ENCODE assay signal across 1 cellular context in genomic region chr4:123433976-123434375, GRCh38.
TF ChIP-seq lines count a peak whose summit lies in the region.

No MANE protein-coding gene starts in this region.

TF ChIP-seq in K562, 482 proteins besides CTCF, POLR2A, EP300 and RAD21:
- TF ChIP-seq ARID4B (CRISPR knock-in tag; IDR thresholded peaks at IDR 0.05) (no peak), PTRF (tag; IDR thresholded peaks at IDR 0.05) (no peak), CREB1 (IDR thresholded peaks at IDR 0.05) (no peak), CREB1 (CRISPR knock-in tag; IDR thresholded peaks at IDR 0.05) (no peak), E2F5 (CRISPR knock-in tag; IDR thresholded peaks at IDR 0.05) (no peak), ZNF133 (CRISPR knock-in tag; IDR thresholded peaks at IDR 0.05) (no peak), NCOA6 (IDR thresholded peaks at IDR 0.05) (no peak), ZNF75A (CRISPR knock-in tag; IDR thresholded peaks at IDR 0.05) (no peak), ZFP36 (IDR thresholded peaks at IDR 0.05; ENCODE audit: low read depth, low read length, partially characterized antibody) (no peak), ZNF584 (CRISPR knock-in tag; IDR thresholded peaks at IDR 0.05; ENCODE audit: low read depth) (no peak), HCFC1 (IDR thresholded peaks at IDR 0.05; ENCODE audit: low read depth, low read length) (no peak), DACH1 (IDR thresholded peaks at IDR 0.05; ENCODE audit: partially characterized antibody) (no peak), SNRNP70 (optimal IDR thresholded peaks at IDR 0.05; ENCODE audit: low read depth, low read length) (no peak)
TF ChIP-seq in K562: peak in this region for 0.
